ENCODE assay signal across 8 cellular contexts in the genomic region with DNA sequence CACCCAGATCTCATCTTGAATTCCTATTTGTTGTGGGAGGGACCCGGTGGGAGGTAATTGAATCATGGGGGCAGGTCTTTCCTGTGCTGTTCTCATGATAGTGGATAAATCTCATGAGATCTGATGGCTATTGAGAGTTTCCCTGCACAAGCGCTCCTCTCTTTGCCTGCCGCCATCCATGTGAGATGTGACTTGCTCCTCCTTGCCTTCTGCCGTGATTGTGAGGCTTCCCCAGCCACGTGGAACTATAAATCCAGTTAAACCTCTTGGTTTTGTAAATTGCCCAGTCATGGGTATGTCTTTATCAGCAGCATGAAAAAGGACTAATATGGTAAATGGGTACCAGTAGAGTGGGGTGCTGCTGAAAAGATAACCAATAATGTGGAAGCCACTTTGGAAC. TPM values are rescaled to one million over a fixed set of nuclear protein-coding genes. Genes with fewer than 3 reads are reported as not detected.
DNase-seq lines count a peak whose midpoint lies in the region; ATAC-seq and TF ChIP-seq lines count a peak whose summit lies in the region.
"Not testable (repeated sequence)": the region's sequence is repeated elsewhere in the genome, so short reads cannot be mapped to it uniquely, and the experiment has no call there.

No MANE protein-coding gene starts in this region.

- H3K36me3 ChIP-seq in osteoblast (ENCODE audit: insufficient read depth, low read length), result not testable (repeated sequence)

- H3K27me3 ChIP-seq in CD4-positive, alpha-beta T cell (ENCODE audit: control insufficient read depth, insufficient read depth, low read length); osteoblast (ENCODE audit: insufficient read depth, low read length): not testable (repeated sequence)

- not testable (repeated sequence) for H3K27ac Mint-ChIP-seq in CD4-positive, alpha-beta T cell; endothelial cell (ENCODE audit: unreplicated experiment)
- peak overlapping the region; percentile 7 for H3K27ac Mint-ChIP-seq in activated CD8-positive, alpha-beta T cell treated with anti-CD3 and anti-CD28 coated beads for 36 hours
- peak overlapping the region; percentile 15 for H3K27ac Mint-ChIP-seq in activated naive CD4-positive, alpha-beta T cell treated with anti-CD3 and anti-CD28 coated beads, Interleukin-2, amount 50 U/mL, for 24 hours
- peak overlapping the region; percentile 50 for H3K27ac Mint-ChIP-seq in chondrocyte (ENCODE audit: unreplicated experiment)
- peak overlapping the region in 7 of 10 donors; percentile 4 to 76 (median 63) for H3K27ac Mint-ChIP-seq in naive thymus-derived CD8-positive, alpha-beta T cell
- peak overlapping the region; percentile 23 to 66 for H3K27ac Mint-ChIP-seq in stimulated activated naive CD8-positive, alpha-beta T cell treated with anti-CD3 and anti-CD28 coated beads, Interleukin-15, amount 100 ng/mL, for 72 hours

- not testable (repeated sequence) for H3K9me3 ChIP-seq in CD4-positive, alpha-beta T cell (ENCODE audit: control insufficient read depth, low read length); osteoblast (ENCODE audit: low read depth, low read length)

- H3K4me1 Mint-ChIP-seq in CD4-positive, alpha-beta T cell (ENCODE audit: low read depth), result peaks cover 75% of the 10 kb centered on the region
- H3K4me1 Mint-ChIP-seq in activated CD8-positive, alpha-beta T cell treated with anti-CD3 and anti-CD28 coated beads for 36 hours (ENCODE audit: low read depth), result peaks cover 64% of the 10 kb centered on the region
- peaks cover 74% of the 10 kb centered on the region for H3K4me1 Mint-ChIP-seq in activated naive CD4-positive, alpha-beta T cell treated with anti-CD3 and anti-CD28 coated beads, Interleukin-2, amount 50 U/mL, for 24 hours
- peaks cover 29% of the 10 kb centered on the region for H3K4me1 Mint-ChIP-seq in chondrocyte (ENCODE audit: low read depth)
- H3K4me1 Mint-ChIP-seq in endothelial cell (ENCODE audit: unreplicated experiment), result not testable (repeated sequence)
- H3K4me1 Mint-ChIP-seq in naive thymus-derived CD8-positive, alpha-beta T cell, result peaks cover 38 to 84% (median 72%) of the 10 kb centered on the region in 4 donors
- H3K4me1 Mint-ChIP-seq in stimulated activated naive CD8-positive, alpha-beta T cell treated with anti-CD3 and anti-CD28 coated beads, Interleukin-15, amount 100 ng/mL, for 72 hours, result peaks cover 76% of the 10 kb centered on the region

- H3K4me1 ChIP-seq in osteoblast (ENCODE audit: insufficient read depth, low read length), result not testable (repeated sequence)

- not testable (repeated sequence) for H3K27me3 Mint-ChIP-seq in CD4-positive, alpha-beta T cell; activated CD8-positive, alpha-beta T cell treated with anti-CD3 and anti-CD28 coated beads for 36 hours; activated naive CD4-positive, alpha-beta T cell treated with anti-CD3 and anti-CD28 coated beads, Interleukin-2, amount 50 U/mL, for 24 hours; chondrocyte (ENCODE audit: low read depth); endothelial cell (ENCODE audit: unreplicated experiment); naive thymus-derived CD8-positive, alpha-beta T cell; stimulated activated naive CD8-positive, alpha-beta T cell treated with anti-CD3 and anti-CD28 coated beads, Interleukin-15, amount 100 ng/mL, for 72 hours

- H3K27ac ChIP-seq in CD4-positive, alpha-beta T cell (ENCODE audit: low read depth, low read length), result not testable (repeated sequence)
- peak overlapping the region; percentile 8 for H3K27ac ChIP-seq in osteoblast (ENCODE audit: low read depth, low read length)

- POLR2A ChIA-PET in CD4-positive, alpha-beta T cell (lab: Charles Lee); naive thymus-derived CD8-positive, alpha-beta T cell (lab: Charles Lee): not testable (repeated sequence)
- POLR2A ChIA-PET in activated CD8-positive, alpha-beta T cell treated with anti-CD3 and anti-CD28 coated beads for 36 hours (lab: Charles Lee), result interaction anchor here (1.1 to 1.9 kb wide), 2 partner anchors 8 to 15 kb away, joined by 3 to 5 read pairs; no protein-coding TSS in a partner anchor

- intact Hi-C loops in CD4-positive, alpha-beta T cell (cut with DNase I, micrococcal nuclease); activated CD8-positive, alpha-beta T cell treated with anti-CD3 and anti-CD28 coated beads for 36 hours (cut with micrococcal nuclease): not testable (repeated sequence)

- not testable (repeated sequence) for ATAC-seq in CD4-positive, alpha-beta T cell (ENCODE audit: poor library complexity); activated CD8-positive, alpha-beta T cell treated with anti-CD3 and anti-CD28 coated beads for 36 hours; naive thymus-derived CD8-positive, alpha-beta T cell; stimulated activated naive CD8-positive, alpha-beta T cell treated with anti-CD3 and anti-CD28 coated beads, Interleukin-15, amount 100 ng/mL, for 72 hours

- H3K4me3 ChIP-seq in osteoblast (ENCODE audit: insufficient read depth, low read length), result not testable (repeated sequence)

- CTCF ChIA-PET in CD4-positive, alpha-beta T cell (lab: Charles Lee); activated CD8-positive, alpha-beta T cell treated with anti-CD3 and anti-CD28 coated beads for 36 hours (lab: Charles Lee): not testable (repeated sequence)

- not testable (repeated sequence) for H3K4me2 ChIP-seq in osteoblast (ENCODE audit: insufficient read depth, low read length)

- not testable (repeated sequence) for TF ChIP-seq CTCF in CD4-positive, alpha-beta T cell (IDR thresholded peaks at IDR 0.05); activated CD8-positive, alpha-beta T cell treated with anti-CD3 and anti-CD28 coated beads for 36 hours (IDR thresholded peaks at IDR 0.05); chondrocyte (IDR thresholded peaks at IDR 0.05); endothelial cell (IDR thresholded peaks at IDR 0.05; ENCODE audit: unreplicated experiment); osteoblast (IDR thresholded peaks at IDR 0.05; ENCODE audit: extremely low read depth, low read depth, low read length)

- H3K9me3 Mint-ChIP-seq in CD4-positive, alpha-beta T cell; activated CD8-positive, alpha-beta T cell treated with anti-CD3 and anti-CD28 coated beads for 36 hours; activated naive CD4-positive, alpha-beta T cell treated with anti-CD3 and anti-CD28 coated beads, Interleukin-2, amount 50 U/mL, for 24 hours; chondrocyte (ENCODE audit: low read depth); endothelial cell (ENCODE audit: unreplicated experiment); naive thymus-derived CD8-positive, alpha-beta T cell; stimulated activated naive CD8-positive, alpha-beta T cell treated with anti-CD3 and anti-CD28 coated beads, Interleukin-15, amount 100 ng/mL, for 72 hours: not testable (repeated sequence)

- H3K4me3 Mint-ChIP-seq in CD4-positive, alpha-beta T cell, result peak overlapping the region; percentile 20
- not testable (repeated sequence) for H3K4me3 Mint-ChIP-seq in activated CD8-positive, alpha-beta T cell treated with anti-CD3 and anti-CD28 coated beads for 36 hours; chondrocyte (ENCODE audit: unreplicated experiment); stimulated activated naive CD8-positive, alpha-beta T cell treated with anti-CD3 and anti-CD28 coated beads, Interleukin-15, amount 100 ng/mL, for 72 hours
- H3K4me3 Mint-ChIP-seq in activated naive CD4-positive, alpha-beta T cell treated with anti-CD3 and anti-CD28 coated beads, Interleukin-2, amount 50 U/mL, for 24 hours, result peak overlapping the region; percentile 49
- H3K4me3 Mint-ChIP-seq in endothelial cell (ENCODE audit: unreplicated experiment), result peak overlapping the region; percentile 63
- H3K4me3 Mint-ChIP-seq in naive thymus-derived CD8-positive, alpha-beta T cell, result peak overlapping the region in 6 of 10 donors; percentile 14 to 54 (median 24)

- peaks cover 97% of the 10 kb centered on the region for H3K79me2 ChIP-seq in osteoblast (ENCODE audit: insufficient read depth, low read length)

- not testable (repeated sequence) for DNase-seq in CD4-positive, alpha-beta T cell; activated CD8-positive, alpha-beta T cell treated with anti-CD3 and anti-CD28 coated beads for 36 hours; chondrocyte (ENCODE audit: low spot score); endothelial cell (ENCODE audit: low spot score); naive thymus-derived CD8-positive, alpha-beta T cell; osteoblast (ENCODE audit: insufficient read length, low spot score, missing footprints); stimulated activated naive CD8-positive, alpha-beta T cell treated with anti-CD3 and anti-CD28 coated beads, Interleukin-15, amount 100 ng/mL, for 72 hours

- peaks cover 65% of the 10 kb centered on the region for H4K20me1 ChIP-seq in osteoblast (ENCODE audit: insufficient read depth, low read length)

- peaks cover 59% of the 10 kb centered on the region for H3K36me3 Mint-ChIP-seq in CD4-positive, alpha-beta T cell (ENCODE audit: low read depth)
- H3K36me3 Mint-ChIP-seq in activated CD8-positive, alpha-beta T cell treated with anti-CD3 and anti-CD28 coated beads for 36 hours (ENCODE audit: low read depth), result peaks cover 57% of the 10 kb centered on the region
- H3K36me3 Mint-ChIP-seq in activated naive CD4-positive, alpha-beta T cell treated with anti-CD3 and anti-CD28 coated beads, Interleukin-2, amount 50 U/mL, for 24 hours, result peaks cover 22% of the 10 kb centered on the region
- not testable (repeated sequence) for H3K36me3 Mint-ChIP-seq in chondrocyte (ENCODE audit: low read depth)
- peaks cover 13% of the 10 kb centered on the region for H3K36me3 Mint-ChIP-seq in endothelial cell (ENCODE audit: low read depth, unreplicated experiment)
- H3K36me3 Mint-ChIP-seq in naive thymus-derived CD8-positive, alpha-beta T cell, result peaks cover 3 to 40% (median 5%) of the 10 kb centered on the region in 3 donors

- H2AFZ ChIP-seq in osteoblast (ENCODE audit: low read length), result not testable (repeated sequence)

RNA-seq across cellular contexts. Expression of gene RAB7A, which starts 23.6 kb away (rescaled TPM):
- 100 to 1,000 TPM; 113 to 121 TPM for total RNA-seq in CD4-positive, alpha-beta T cell
- total RNA-seq in activated CD8-positive, alpha-beta T cell treated with anti-CD3 and anti-CD28 coated beads for 36 hours, result 100 to 1,000 TPM; 304 to 322 TPM
- total RNA-seq in chondrocyte, result 204 to 231 TPM (median 216 TPM) in 3 replicates
- 155 TPM for total RNA-seq in endothelial cell (ENCODE audit: unreplicated experiment)
- total RNA-seq in naive thymus-derived CD8-positive, alpha-beta T cell, result 100 to 1,000 TPM; 140 to 152 TPM
- 100 to 1,000 TPM; 177 to 200 (median 185) TPM for polyA plus RNA-seq in naive thymus-derived CD8-positive, alpha-beta T cell
- 86.0 and 86.1 TPM in 2 replicates for total RNA-seq in osteoblast
